ENCODE assay signal across 8 cellular contexts in the genomic region with DNA sequence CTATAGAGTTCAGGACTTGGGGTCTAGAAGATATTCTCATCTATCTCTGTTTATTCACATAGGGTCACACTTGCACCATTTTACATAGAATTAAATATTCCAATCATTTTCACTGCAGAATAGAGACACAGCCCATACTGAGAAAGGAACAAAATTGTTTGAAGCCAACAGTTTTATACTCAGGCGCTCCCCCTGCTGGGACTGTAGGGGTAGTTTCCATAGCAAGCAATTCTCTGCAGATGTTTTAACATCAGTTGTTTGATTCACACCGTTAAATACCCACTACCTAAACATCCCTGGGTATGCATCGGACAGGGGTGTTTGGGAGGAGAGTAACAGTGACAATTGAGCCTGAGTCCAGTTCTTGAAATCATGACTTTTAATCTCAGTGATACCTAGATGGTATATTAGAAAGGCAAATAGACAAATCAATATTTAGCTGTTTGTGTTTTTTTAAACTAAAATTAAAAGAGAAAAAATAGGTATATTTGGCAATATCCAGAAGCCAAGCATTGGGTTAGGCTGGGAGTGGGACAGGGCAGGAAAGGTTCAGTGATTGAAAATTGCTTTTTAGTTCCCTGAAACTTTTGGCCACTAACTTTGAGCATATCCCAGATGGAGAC. TPM values are rescaled to one million over a fixed set of nuclear protein-coding genes. Genes with fewer than 3 reads are reported as not detected.
DNase-seq lines count a peak whose midpoint lies in the region; ATAC-seq and TF ChIP-seq lines count a peak whose summit lies in the region.

No MANE protein-coding gene starts in this region.

- peaks cover 8% of the 10 kb centered on the region for H3K4me1 Mint-ChIP-seq in CD4-positive, alpha-beta T cell (ENCODE audit: low read depth)

- no peak overlapping the region for H3K27ac Mint-ChIP-seq in CD4-positive, alpha-beta T cell

- no peaks in the 10 kb centered on the region for H3K9me3 ChIP-seq in CD4-positive, alpha-beta T cell (ENCODE audit: control insufficient read depth, low read length)
- H3K9me3 ChIP-seq in OCI-LY7 (ENCODE audit: low read length) (no peaks in the 10 kb centered on the region), thyroid gland (no peaks in the 10 kb centered on the region), aorta (ENCODE audit: control insufficient read depth, low read length) (no peaks in the 10 kb centered on the region)

- H3K4me3 Mint-ChIP-seq in CD4-positive, alpha-beta T cell: no peak overlapping the region

- no peaks in the 10 kb centered on the region for H3K4me1 ChIP-seq in OCI-LY7 (ENCODE audit: insufficient read depth, low read length, poor library complexity, severe bottlenecking)
- no peaks in the 10 kb centered on the region for H3K4me1 ChIP-seq in thyroid gland
- no peaks in the 10 kb centered on the region for H3K4me1 ChIP-seq in aorta (ENCODE audit: control insufficient read depth in 1 of 2, insufficient read depth in 2 of 2, low read length in 2 of 2)

- no TSS peak for BruUV-seq in OCI-LY7 (replicated peaks; lab: Mats Ljungman, UMichigan)

- no peaks in the 10 kb centered on the region for H3K27me3 ChIP-seq in CD4-positive, alpha-beta T cell (ENCODE audit: control insufficient read depth, insufficient read depth, low read length)
- H3K27me3 ChIP-seq in thyroid gland (no peaks in the 10 kb centered on the region), aorta (ENCODE audit: control insufficient read depth in 1 of 2, insufficient read depth in 2 of 2, low read length in 1 of 2) (no peaks in the 10 kb centered on the region)

- peaks cover 12% of the 10 kb centered on the region for H3K36me3 Mint-ChIP-seq in CD4-positive, alpha-beta T cell (ENCODE audit: low read depth)

- no peaks in the 10 kb centered on the region for H3K27me3 Mint-ChIP-seq in CD4-positive, alpha-beta T cell

- H3K27ac ChIP-seq in CD4-positive, alpha-beta T cell (ENCODE audit: low read depth, low read length): no peak overlapping the region
- no peak overlapping the region for H3K27ac ChIP-seq in OCI-LY7 (ENCODE audit: low read depth, low read length, poor library complexity, severe bottlenecking)
- no peak overlapping the region for H3K27ac ChIP-seq in thyroid gland
- H3K27ac ChIP-seq in aorta (ENCODE audit: low read depth in 1 of 2, low read length in 2 of 2): no peak overlapping the region

- CTCF ChIA-PET in CD4-positive, alpha-beta T cell (lab: Charles Lee): interaction anchor here (0.9 kb wide), 1 partner anchor 12 kb away, joined by 3 read pairs; no protein-coding TSS in a partner anchor
- CTCF ChIA-PET in OCI-LY7 (lab: Charles Lee; ENCODE audit: unreplicated experiment): no interaction called here

- 36 to 41% methylated on average over 3 of the region's 3 CpGs for WGBS in thyroid gland, 2 donors
- 17 to 26% methylated on average over 3 of the region's 3 CpGs for WGBS in aorta, 2 donors

- no peaks in the 10 kb centered on the region for H4K20me1 ChIP-seq in OCI-LY7 (ENCODE audit: insufficient read depth, low read length)

- peak; percentile 55 for TF ChIP-seq CTCF in CD4-positive, alpha-beta T cell (IDR thresholded peaks at IDR 0.05)
- TF ChIP-seq CTCF in GM20000 (IDR thresholded peaks at IDR 0.05; ENCODE audit: extremely low read depth, missing control alignments): peak; percentile 23
- peak; percentile 76 for TF ChIP-seq CTCF in OCI-LY7 (conservative IDR thresholded peaks at IDR 0.05; ENCODE audit: low read length)
- peak in 5 of 6 experiments; percentile 9 to 54 (median 35) for TF ChIP-seq CTCF in thyroid gland (IDR thresholded peaks at IDR 0.05)

- H3K36me3 ChIP-seq in OCI-LY7 (ENCODE audit: insufficient read depth, low read length) (no peaks in the 10 kb centered on the region), thyroid gland (peaks cover 8 to 15% of the 10 kb centered on the region in 2 donors), aorta (ENCODE audit: control insufficient read depth in 1 of 2, insufficient read depth in 2 of 2, low read length in 1 of 2) (peaks cover 5 to 6% of the 10 kb centered on the region in 2 donors)

- intact Hi-C loops in CD4-positive, alpha-beta T cell (cut with DNase I, micrococcal nuclease): loop anchor here (1.0 to 5.0 kb wide), 3 partner anchors 36 to 161 kb away; a partner anchor contains a TSS
- intact Hi-C loops in OCI-LY7 (cut with micrococcal nuclease; ENCODE audit: unreplicated experiment): loop anchor here (5.0 kb wide), 2 partner anchors 59 to 161 kb away; no protein-coding TSS in a partner anchor
- intact Hi-C loops in thyroid gland (cut with DNase I): loop anchor here (5.0 kb wide), 1 partner anchor 161 kb away; no protein-coding TSS in a partner anchor
- intact Hi-C loops in aorta (cut with DNase I): loop anchor here in 1 of 2 donors (2.0 to 5.0 kb wide), 2 partner anchors 59 to 159 kb away; no protein-coding TSS in a partner anchor

- H3K9me3 Mint-ChIP-seq in CD4-positive, alpha-beta T cell: no peaks in the 10 kb centered on the region

- no peak for TF ChIP-seq POLR2A in thyroid gland (IDR thresholded peaks at IDR 0.05)

- peak; percentile 9 to 42 (median 14) for DNase-seq in CD4-positive, alpha-beta T cell
- DNase-seq in GM20000 (ENCODE audit: low spot score): peak; percentile 18
- peak; percentile 16 for DNase-seq in OCI-LY7 (ENCODE audit: low spot score)
- peak; percentile 5 for DNase-seq in amniotic stem cell (lab: John Stamatoyannopoulos, UW)
- peak; percentile 0 for DNase-seq in kidney glomerular epithelial cell (lab: John Stamatoyannopoulos, UW)
- DNase-seq in thyroid gland: peak; percentile 17 to 33
- no peak for DNase-seq in aorta

- H3K9me2 ChIP-seq in OCI-LY7 (ENCODE audit: insufficient read depth, low read length): no peaks in the 10 kb centered on the region

- H2AFZ ChIP-seq in OCI-LY7 (ENCODE audit: low read length): no peak overlapping the region

- H3K79me2 ChIP-seq in OCI-LY7 (ENCODE audit: insufficient read depth, low read depth, low read length): no peaks in the 10 kb centered on the region

- POLR2A ChIA-PET in CD4-positive, alpha-beta T cell (lab: Charles Lee): interaction anchor here (1.0 kb wide), 1 partner anchor 86 kb away, joined by 4 read pairs; no protein-coding TSS in a partner anchor
- POLR2A ChIA-PET in OCI-LY7 (lab: Charles Lee): no interaction called here

- ATAC-seq in CD4-positive, alpha-beta T cell (ENCODE audit: poor library complexity): peak; percentile 52
- ATAC-seq in aorta (ENCODE audit: low FRiP score) (no peak), GM21381 (IDR thresholded peaks at IDR 0.05; ENCODE audit: unreplicated experiment) (no peak)

- no peak overlapping the region for H3K4me3 ChIP-seq in OCI-LY7 (ENCODE audit: low read depth, low read length, poor library complexity, severe bottlenecking)
- H3K4me3 ChIP-seq in thyroid gland (replicated peaks in 1 of 3): no peak overlapping the region
- no peak overlapping the region for H3K4me3 ChIP-seq in aorta (ENCODE audit: low read length in 2 of 2)

- H3K4me2 ChIP-seq in OCI-LY7 (ENCODE audit: low read length): no peak overlapping the region

RNA-seq across cellular contexts. Expression of a gene that starts 33.8 kb away (rescaled TPM):
- 1 to 10 TPM; 4.9 to 5.5 TPM for total RNA-seq in CD4-positive, alpha-beta T cell
- total RNA-seq in OCI-LY7 (2014; rRNA removed; shearing (Covaris generic)): not detected in 2 replicates
- not detected in 2 replicates for total RNA-seq in OCI-LY7 (2022)
- total RNA-seq in thyroid gland: 100 to 1,000 TPM in 1 of 4 donors, 10 to 100 TPM in 3; 32.1 to 106 (median 51.9) TPM
- total RNA-seq in aorta: 1 to 10 TPM; 4.7 to 8.4 TPM
- 1 to 10 TPM; 2.8 to 3.7 TPM for polyA plus RNA-seq in aorta

Comparison
In these comparisons a context has a peak if more than half of its experiments do, and no peak if none do; other contexts are left out.
1. DNase-seq: peak in CD4-positive, alpha-beta T cell (10 of 10), GM20000 (single experiment), OCI-LY7 (single experiment), amniotic stem cell (single experiment), kidney glomerular epithelial cell (single experiment) and thyroid gland (2 of 2); none in aorta (0 of 2).
2. CTCF ChIP-seq: peak in every context shown above with its lines; median percentile 76 in OCI-LY7; 55 in CD4-positive, alpha-beta T cell; 35 in thyroid gland; 23 in GM20000.
3. RNA of a gene that starts 33.8 kb away (total RNA-seq): 32.1 to 106 TPM in thyroid gland, 4.7 to 8.4 TPM in aorta and 4.9 to 5.5 TPM in CD4-positive, alpha-beta T cell; not detected in OCI-LY7; every median in the first group is over 4 times any median in the second.